Comparison of ENCODE assay signal across 8 cellular contexts in the genomic region with DNA sequence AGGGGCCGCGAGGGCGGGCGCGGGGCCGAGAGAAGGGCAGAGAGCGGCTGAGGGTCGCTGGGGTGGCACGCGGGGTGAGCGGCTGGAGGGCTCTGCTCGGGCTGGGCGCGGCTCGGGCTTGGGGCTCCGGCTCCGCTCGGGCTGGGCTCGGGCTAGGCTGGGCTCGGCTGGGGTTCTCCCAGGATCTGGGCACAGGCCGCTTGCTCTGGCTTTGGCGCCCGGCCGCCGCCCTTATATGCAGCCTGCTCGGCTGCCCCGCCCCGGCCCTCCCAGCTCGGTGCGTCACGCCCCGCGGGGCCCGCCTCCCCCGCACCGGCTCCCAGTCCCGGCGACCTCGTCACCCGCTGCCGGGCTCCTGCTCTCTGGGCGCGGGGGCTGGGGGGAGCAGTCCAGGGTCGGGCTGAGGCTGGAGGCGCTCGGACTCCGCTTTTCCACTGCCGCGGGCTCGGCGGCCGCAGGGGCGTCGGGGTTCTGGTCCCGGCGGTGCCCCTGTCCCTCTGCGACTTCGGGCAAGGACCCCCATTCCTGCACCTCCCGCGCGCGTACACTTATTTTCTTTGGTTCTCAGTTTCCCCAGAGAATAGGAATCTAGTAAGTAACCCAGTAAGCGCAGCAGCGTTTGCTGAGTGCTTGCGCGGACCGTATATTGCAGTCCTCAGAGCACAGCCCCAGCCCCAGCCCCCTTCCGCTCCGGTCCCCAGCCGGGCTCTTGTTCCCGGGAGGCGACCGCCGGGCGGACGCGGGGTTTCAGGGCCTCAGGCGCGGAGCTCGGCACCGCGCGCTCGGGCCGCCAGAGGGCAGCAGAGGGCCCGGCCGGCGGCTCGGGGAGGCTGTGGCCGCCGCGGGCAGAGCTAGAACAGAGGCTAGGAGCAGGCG. TPM values are rescaled to one million over a fixed set of nuclear protein-coding genes. Genes with fewer than 3 reads are reported as not detected.
DNase-seq lines count a peak whose midpoint lies in the region; ATAC-seq and TF ChIP-seq lines count a peak whose summit lies in the region.

A gene with protein sequence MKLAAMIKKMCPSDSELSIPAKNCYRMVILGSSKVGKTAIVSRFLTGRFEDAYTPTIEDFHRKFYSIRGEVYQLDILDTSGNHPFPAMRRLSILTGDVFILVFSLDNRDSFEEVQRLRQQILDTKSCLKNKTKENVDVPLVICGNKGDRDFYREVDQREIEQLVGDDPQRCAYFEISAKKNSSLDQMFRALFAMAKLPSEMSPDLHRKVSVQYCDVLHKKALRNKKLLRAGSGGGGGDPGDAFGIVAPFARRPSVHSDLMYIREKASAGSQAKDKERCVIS (minus strand): TSS at position 207 of the 876 bp plus-strand sequence. CDS start 214 bp downstream, outside the sequence.

- H3K9me3 ChIP-seq in duodenal mucosa (ENCODE audit: control insufficient read depth in 1 of 2, low read length in 2 of 2), result no peaks in the 10 kb centered on the region
- no peaks in the 10 kb centered on the region for H3K9me3 ChIP-seq in lower lobe of right lung

- peak; percentile 99 for TF ChIP-seq CTCF in lower lobe of right lung (IDR thresholded peaks at IDR 0.05)

- DNase-seq in NCI-H1417 (lab: John Stamatoyannopoulos, UW) (peak; percentile 68 to 87 (median 86)), NCI-H1417 treated with DMSO at 0.1 percent for 48 hours (lab: John Stamatoyannopoulos, UW) (no peak), NCI-H510A (lab: John Stamatoyannopoulos, UW) (peak; percentile 75), lower lobe of right lung (peak; percentile 92)
- peak; percentile 83 to 85 for DNase-seq in activated CD4-positive, alpha-beta T cell treated with anti-CD3 and anti-CD28 coated beads, Interleukin-2, amount 50 U/mL, for 48 hours
- DNase-seq in stimulated activated CD4-positive, alpha-beta T cell treated with anti-CD3 and anti-CD28 coated beads, TNF-alpha, amount 100 ng/mL, for 1 hour (ENCODE audit: low read depth in 3 of 3, low spot score in 1 of 3), result peak; percentile 38 to 72 (median 61)

- peak within 1 kb of the TSS; percentile 73 to 77 for H3K4me3 ChIP-seq in duodenal mucosa (ENCODE audit: low read depth in 1 of 2, low read length in 2 of 2)
- H3K4me3 ChIP-seq in lower lobe of right lung, result peak within 1 kb of the TSS; percentile 66

- H3K9ac ChIP-seq in duodenal mucosa (ENCODE audit: low read depth in 1 of 2, low read length in 2 of 2), result peak within 1 kb of the TSS; percentile 66 to 71

- no peaks in the 10 kb centered on the region for H3K27me3 ChIP-seq in duodenal mucosa (ENCODE audit: control insufficient read depth in 1 of 2, insufficient read depth in 2 of 2, low read length in 2 of 2)
- no peaks in the 10 kb centered on the region for H3K27me3 ChIP-seq in lower lobe of right lung (ENCODE audit: low read depth)

- peaks cover 10 to 16% of the 10 kb centered on the region in 2 donors for H3K36me3 ChIP-seq in duodenal mucosa (ENCODE audit: control insufficient read depth in 1 of 2, insufficient read depth in 2 of 2, low read length in 2 of 2)
- H3K36me3 ChIP-seq in lower lobe of right lung, result peaks cover 12% of the 10 kb centered on the region

- H3K27ac ChIP-seq in duodenal mucosa (ENCODE audit: low read depth, low read length), result peak within 1 kb of the TSS; percentile 63
- H3K27ac ChIP-seq in lower lobe of right lung, result peak within 1 kb of the TSS; percentile 89

- ATAC-seq in HG03095 (IDR thresholded peaks at IDR 0.05; ENCODE audit: unreplicated experiment) (peak; percentile 72), lower lobe of right lung (peak; percentile 95 to 96)

- intact Hi-C loops in lower lobe of right lung (cut with DNase I), result no loop called here

- H3K4me1 ChIP-seq in duodenal mucosa (ENCODE audit: control insufficient read depth in 1 of 2, insufficient read depth in 2 of 2, low read length in 2 of 2) (peaks cover 14 to 27% of the 10 kb centered on the region in 2 donors), lower lobe of right lung (peaks cover 23% of the 10 kb centered on the region)

RNA-seq across cellular contexts. Expression of the gene that starts here (rescaled TPM):
- total RNA-seq in lower lobe of right lung, result 24.6 TPM
